In the genomic region with DNA sequence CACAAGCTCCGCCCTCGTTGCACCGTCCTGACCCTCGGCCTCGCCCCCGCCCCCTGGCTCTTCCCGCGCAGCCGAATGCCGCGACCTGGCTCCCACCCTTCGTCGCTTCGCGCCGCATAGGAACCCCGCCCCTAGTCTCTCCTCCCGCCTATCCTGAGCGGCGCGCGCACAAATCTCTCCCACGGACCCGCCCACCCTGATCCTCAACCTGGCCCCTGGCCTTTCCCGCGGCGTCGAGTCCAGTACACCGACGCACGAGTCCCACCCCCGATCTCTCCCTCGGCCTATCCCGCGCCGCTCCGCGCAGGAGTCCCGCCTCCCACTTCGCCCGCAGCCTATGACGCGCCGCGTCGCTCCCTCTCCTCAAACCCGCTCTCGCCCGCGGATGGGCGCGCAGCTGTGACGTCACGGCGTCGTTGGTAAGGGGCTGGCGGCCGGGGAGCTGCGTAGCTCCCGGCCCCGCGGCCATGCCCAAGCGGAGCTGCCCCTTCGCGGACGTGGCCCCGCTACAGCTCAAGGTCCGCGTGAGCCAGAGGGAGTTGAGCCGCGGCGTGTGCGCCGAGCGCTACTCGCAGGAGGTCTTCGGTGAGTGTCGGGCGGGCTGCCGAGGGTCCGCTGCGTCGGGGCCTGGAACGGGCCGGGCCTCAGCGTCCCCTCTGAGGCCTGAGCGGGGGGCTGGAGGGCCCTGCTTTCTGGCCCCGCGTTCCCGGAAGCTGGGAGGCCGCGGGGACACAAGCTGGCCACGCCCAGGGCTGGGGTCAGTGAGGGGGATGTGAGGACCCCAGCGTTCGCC, we compare ENCODE assay signal across 8 cellular contexts. TPM values are rescaled to one million over a fixed set of nuclear protein-coding genes. Genes with fewer than 3 reads are reported as not detected.
DNase-seq lines count a peak whose midpoint lies in the region; ATAC-seq and TF ChIP-seq lines count a peak whose summit lies in the region.

TSS of gene SIVA1 (plus strand) at position 413 of the 793 bp plus-strand sequence. CDS start at position 468, 55 bp downstream.

- peak; percentile 86 for TF ChIP-seq POLR2A in Peyer's patch (IDR thresholded peaks at IDR 0.05)

- H3K4me2 ChIP-seq in KMS-11, result peak within 1 kb of the TSS; percentile 61

- 0% methylated on average over 94 to 95 of the region's 95 CpGs for WGBS in esophagus, 2 donors

- peaks cover 17% of the 10 kb centered on the region; the same call in 1 of the 2 replicates for H3K79me2 ChIP-seq in KMS-11 (ENCODE audit: insufficient read depth, low read depth)

- H2AFZ ChIP-seq in KMS-11 (ENCODE audit: low read depth), result peak within 1 kb of the TSS; percentile 91

- H4K20me1 ChIP-seq in KMS-11 (ENCODE audit: insufficient read depth), result no peaks in the 10 kb centered on the region

- ATAC-seq in GM21737 (IDR thresholded peaks at IDR 0.05; ENCODE audit: unreplicated experiment), result peak; percentile 87

- DNase-seq in DMS53 treated with DMSO at 0.1 percent for 48 hours (lab: John Stamatoyannopoulos, UW; ENCODE audit: unreplicated experiment) (peak; percentile 94), Peyer's patch (peak; percentile 99 to 100 (median 100))
- peak; percentile 99 to 100 for DNase-seq in activated T-cell treated with anti-CD3 and anti-CD28 coated beads, Interleukin-2, amount 50 U/mL, for 48 hours
- peak; percentile 99 for DNase-seq in stimulated activated CD8-positive, alpha-beta memory T cell treated with anti-CD3 and anti-CD28 coated beads, Interleukin-7, amount 100 ng/mL, for 1 hour (ENCODE audit: low read depth in 2 of 2)

- H3K27ac ChIP-seq in KMS-11, result peak within 1 kb of the TSS; percentile 45
- peak within 1 kb of the TSS; percentile 80 to 93 (median 90) for H3K27ac ChIP-seq in Peyer's patch
- H3K27ac ChIP-seq in esophagus (ENCODE audit: low read depth in 2 of 2, low read length in 1 of 2), result peak within 1 kb of the TSS; percentile 88 to 89

- peak within 1 kb of the TSS; percentile 83 for H3K9ac ChIP-seq in KMS-11
- H3K9ac ChIP-seq in mucosa of stomach (ENCODE audit: low read length), result peak within 1 kb of the TSS; percentile 81

- H3K9me3 ChIP-seq in Peyer's patch, result no peaks in the 10 kb centered on the region
- H3K9me3 ChIP-seq in esophagus (ENCODE audit: control insufficient read depth in 2 of 2, insufficient read depth in 1 of 2, low read depth in 1 of 2, low read length in 1 of 2), result no peaks in the 10 kb centered on the region
- no peaks in the 10 kb centered on the region for H3K9me3 ChIP-seq in mucosa of stomach (ENCODE audit: control insufficient read depth, low read length)

- H3K4me3 ChIP-seq in KMS-11 (IDR thresholded peaks at IDR 0.05; ENCODE audit: insufficient read depth, low read depth, low read length) (no peak within 1 kb of the TSS), Peyer's patch (peak within 1 kb of the TSS; percentile 89 to 99 (median 94)), esophagus (ENCODE audit: low read depth in 1 of 2, low read length in 2 of 2) (peak within 1 kb of the TSS; percentile 83 to 97), mucosa of stomach (ENCODE audit: low read length) (peak within 1 kb of the TSS; percentile 75)

- TF ChIP-seq CTCF in KMS-11 (conservative IDR thresholded peaks at IDR 0.05; ENCODE audit: low read depth, low read length) (no peak), Peyer's patch (IDR thresholded peaks at IDR 0.05) (no peak)

- H3K27me3 ChIP-seq in KMS-11 (ENCODE audit: insufficient read depth, low read depth) (no peaks in the 10 kb centered on the region), Peyer's patch (no peaks in the 10 kb centered on the region), esophagus (ENCODE audit: control insufficient read depth in 1 of 2, insufficient read depth in 2 of 2, low read length in 2 of 2) (no peaks in the 10 kb centered on the region), mucosa of stomach (ENCODE audit: control insufficient read depth, insufficient read depth, low read length) (no peaks in the 10 kb centered on the region)

- H3K36me3 ChIP-seq in KMS-11 (ENCODE audit: insufficient read depth) (no peaks in the 10 kb centered on the region), Peyer's patch (peaks cover 0 to 28% (median 0%) of the 10 kb centered on the region in 3 donors), esophagus (ENCODE audit: control insufficient read depth in 2 of 2, insufficient read depth in 2 of 2, low read length in 1 of 2) (peaks cover 0 to 22% of the 10 kb centered on the region in 2 donors), mucosa of stomach (ENCODE audit: control insufficient read depth, insufficient read depth, low read length) (no peaks in the 10 kb centered on the region)

- peaks cover 7% of the 10 kb centered on the region for H3K4me1 ChIP-seq in KMS-11 (ENCODE audit: low read depth, poor library complexity, severe bottlenecking)
- H3K4me1 ChIP-seq in Peyer's patch, result peaks cover 0 to 57% (median 16%) of the 10 kb centered on the region in 4 donors
- peaks cover under 1 to 34% of the 10 kb centered on the region in 2 donors for H3K4me1 ChIP-seq in esophagus (ENCODE audit: control insufficient read depth in 2 of 2, insufficient read depth in 2 of 2, low read length in 1 of 2)
- peaks cover 41% of the 10 kb centered on the region for H3K4me1 ChIP-seq in mucosa of stomach (ENCODE audit: control insufficient read depth, insufficient read depth, low read length)

RNA-seq across cellular contexts. Expression of gene SIVA1, which starts in this region (rescaled TPM):
- total RNA-seq in Peyer's patch, result 100 to 1,000 TPM in 3 of 4 donors, 10 to 100 TPM in 1; 64.6 to 144 (median 115) TPM
- 100 to 1,000 TPM in 1 of 2 donors, 10 to 100 TPM in 1; 60.5 to 159 TPM for polyA plus RNA-seq in esophagus
